ENCODE assay signal across 8 cellular contexts in genomic region chr21:38993561-38993960, GRCh38.
A peak's percentile ranks its signal among the peaks of the same experiment; 100 is the strongest.
DNase-seq lines count a peak whose midpoint lies in the region; ATAC-seq, FAIRE-seq and TF ChIP-seq lines count a peak whose summit lies in the region.
"Had no signal": no experiment of that assay in that cellular context is flagged by ENCODE, and none has a peak within 500 bp of the region (broad histone marks: within the 10 kb centered on the region; RNA-seq: fewer than 3 reads in every experiment).

No MANE protein-coding gene starts in this region.

- peaks cover 9% of the 10 kb centered on the region for H3K27me3 Mint-ChIP-seq in chondrocyte (ENCODE audit: low read depth)

- no peak for DNase-seq in chondrocyte (ENCODE audit: low spot score)
- peak; percentile 41 for DNase-seq in HepG2 (ENCODE audit: low spot score)
- peak in 1 of 2 donors; percentile 76 for DNase-seq in tibial nerve (ENCODE audit: low spot score in 2 of 2)
- no peak for DNase-seq in NCI-H446 (lab: John Stamatoyannopoulos, UW)
- DNase-seq: activated CD4-positive, alpha-beta T cell treated with anti-CD3 and anti-CD28 coated beads, Interleukin-2, amount 50 U/mL, for 1 hour had no signal

- no peak for TF ChIP-seq POLR2A in HepG2 (IDR thresholded peaks at IDR 0.05; ENCODE audit: insufficient read depth in 1 of 2, low read depth in 2 of 2, low read length in 2 of 2)
- TF ChIP-seq POLR2A in tibial nerve (IDR thresholded peaks at IDR 0.05): no peak

- intact Hi-C loops in HepG2 (cut with micrococcal nuclease; ENCODE audit: unreplicated experiment): no loop called here

- H3K27me3 ChIP-seq in HepG2 (ENCODE audit: control insufficient read depth in 1 of 2, insufficient read depth in 2 of 2, low read length in 2 of 2) (no peaks in the 10 kb centered on the region), tibial nerve (no peaks in the 10 kb centered on the region)

- H3K27ac Mint-ChIP-seq in chondrocyte (ENCODE audit: unreplicated experiment): peak overlapping the region; percentile 52

- no peaks in the 10 kb centered on the region for H4K20me1 ChIP-seq in HepG2 (ENCODE audit: insufficient read depth, low read length)

- H3K9ac ChIP-seq in HepG2 (ENCODE audit: insufficient read depth, low read depth, low read length): no peak overlapping the region

- no peaks in the 10 kb centered on the region for H3K36me3 Mint-ChIP-seq in chondrocyte (ENCODE audit: low read depth)

- H3K4me1 ChIP-seq in HepG2 (ENCODE audit: insufficient read depth, low read length): peaks cover 73% of the 10 kb centered on the region
- peaks cover 0 to 44% (median 26%) of the 10 kb centered on the region in 4 donors for H3K4me1 ChIP-seq in tibial nerve

- WGBS in HepG2 (ENCODE audit: low lambda C conversion rate): 34% methylated on average over 4 of the region's 4 CpGs
- WGBS in tibial nerve, 2 donors: 28 to 34% methylated on average over 4 of the region's 4 CpGs

- in situ Hi-C loops in HepG2 (cut with HindIII; ENCODE audit: extremely low pct_ligation_motif_present, low pct_unique_long_range_greater_than_20kb): no loop called here

- no peaks in the 10 kb centered on the region for H3K79me2 ChIP-seq in HepG2 (ENCODE audit: insufficient read depth, low read length)

- H3K36me3 ChIP-seq in HepG2 (replicated peaks in 1 of 2; ENCODE audit: control insufficient read depth in 1 of 2, insufficient read depth in 2 of 2, low read length in 2 of 2): no peaks in the 10 kb centered on the region
- no peaks in the 10 kb centered on the region for H3K36me3 ChIP-seq in tibial nerve

- H3K27ac ChIP-seq in HepG2 (ENCODE audit: extremely low read length, insufficient read depth, low read length): no peak overlapping the region
- H3K27ac ChIP-seq in tibial nerve: peak overlapping the region in 3 of 4 donors; percentile 22 to 48 (median 37)

- H2AFZ ChIP-seq in HepG2 (ENCODE audit: low read length): no peak overlapping the region

- no peak for TF ChIP-seq EP300 in Ishikawa (IDR thresholded peaks at IDR 0.05; ENCODE audit: borderline replicate concordance)
- TF ChIP-seq EP300 in HepG2 (IDR thresholded peaks at IDR 0.05; ENCODE audit: low read depth in 2 of 2, low read length in 2 of 2): no peak
- no peak for TF ChIP-seq EP300 in HepG2 (CRISPR knock-in tag; IDR thresholded peaks at IDR 0.05; ENCODE audit: borderline replicate concordance)
- TF ChIP-seq EP300 in tibial nerve (IDR thresholded peaks at IDR 0.05): peak in 1 of 2 donors; percentile 24

- CTCF ChIA-PET in HepG2 (lab: Yijun Ruan, JAX; ENCODE audit: low intra/inter-chr PET ratio, low total read pairs): no interaction called here

- POLR2A ChIA-PET in HepG2 (lab: Yijun Ruan, JAX): no interaction called here

- H3K4me2 ChIP-seq in HepG2 (ENCODE audit: low read depth, low read length): no peak overlapping the region; the same call in 1 of the 2 replicates

- H3K4me3 ChIP-seq in HepG2 (replicated peaks in 1 of 3; ENCODE audit: insufficient read depth in 1 of 3, low read depth in 2 of 3, low read length in 3 of 3) (no peak overlapping the region), tibial nerve (no peak overlapping the region)

- TF ChIP-seq RAD21 in Ishikawa (IDR thresholded peaks at IDR 0.05; ENCODE audit: low read depth): no peak
- no peak for TF ChIP-seq RAD21 in HepG2 (CRISPR knock-in tag; IDR thresholded peaks at IDR 0.05)

- H3K9me3 ChIP-seq in HepG2 (ENCODE audit: low read length): no peaks in the 10 kb centered on the region
- no peaks in the 10 kb centered on the region for H3K9me3 ChIP-seq in tibial nerve

- TF ChIP-seq CTCF in chondrocyte (IDR thresholded peaks at IDR 0.05): no peak
- no peak for TF ChIP-seq CTCF in HepG2 (CRISPR knock-in tag; IDR thresholded peaks at IDR 0.05)
- no peak for TF ChIP-seq CTCF in tibial nerve (IDR thresholded peaks at IDR 0.05)

- H3K4me3 Mint-ChIP-seq in chondrocyte (ENCODE audit: unreplicated experiment): no peak overlapping the region

- H3K9me3 Mint-ChIP-seq in chondrocyte (ENCODE audit: low read depth): no peaks in the 10 kb centered on the region

- no peak for ATAC-seq in HepG2
- no peak for ATAC-seq in GM18498 (IDR thresholded peaks at IDR 0.05; ENCODE audit: unreplicated experiment)
- ATAC-seq in HG03135 (IDR thresholded peaks at IDR 0.05; ENCODE audit: unreplicated experiment): no peak

- FAIRE-seq in HepG2 (lab: Jason Lieb, UNC): no peak

- peaks cover 55% of the 10 kb centered on the region for H3K4me1 Mint-ChIP-seq in chondrocyte (ENCODE audit: low read depth)

- no TSS peak for BruUV-seq in HepG2 (replicated peaks; lab: Mats Ljungman, UMichigan)

TF ChIP-seq in Ishikawa, 13 proteins besides CTCF, POLR2A, EP300 and RAD21 (continues in another document):
- TF ChIP-seq NFIC (IDR thresholded peaks at IDR 0.05) (peak; percentile 82), ZBTB7A (IDR thresholded peaks at IDR 0.05; ENCODE audit: low read depth) (no peak), MAX (IDR thresholded peaks at IDR 0.05) (no peak), USF1 (IDR thresholded peaks at IDR 0.05) (no peak), YY1 (IDR thresholded peaks at IDR 0.05; ENCODE audit: low read depth) (no peak), TCF12 (IDR thresholded peaks at IDR 0.05; ENCODE audit: low read depth) (0 out of 2 replicates have a peak, but pooled peaks have one; percentile 19), FOXM1 (IDR thresholded peaks at IDR 0.05; ENCODE audit: borderline replicate concordance, low read depth) (no peak), CEBPB (IDR thresholded peaks at IDR 0.05) (peak; percentile 37; the same call in 1 of the 2 replicates), TAF1 (IDR thresholded peaks at IDR 0.05; ENCODE audit: low read depth) (no peak)

TF ChIP-seq in HepG2, 621 proteins besides CTCF, POLR2A, EP300 and RAD21:
- TF ChIP-seq ZNF260 (CRISPR knock-in tag; IDR thresholded peaks at IDR 0.05; ENCODE audit: borderline replicate concordance, low read depth): no peak
- TF ChIP-seq TEAD3 (CRISPR knock-in tag; optimal IDR thresholded peaks at IDR 0.05; ENCODE audit: borderline replicate concordance): peak; percentile 45
- TF ChIP-seq ZZZ3 (CRISPR knock-in tag; IDR thresholded peaks at IDR 0.05; ENCODE audit: borderline replicate concordance): no peak
- no peak for TF ChIP-seq ZBTB43 (CRISPR knock-in tag; conservative IDR thresholded peaks at IDR 0.05)
- TF ChIP-seq RARA (CRISPR knock-in tag; IDR thresholded peaks at IDR 0.05): no peak
- TF ChIP-seq SIN3B (IDR thresholded peaks at IDR 0.05; ENCODE audit: low read length): no peak
- no peak for TF ChIP-seq ZSCAN30 (CRISPR knock-in tag; IDR thresholded peaks at IDR 0.05)
- TF ChIP-seq PATZ1 (CRISPR knock-in tag; IDR thresholded peaks at IDR 0.05): 0 out of 2 replicates have a peak, but pooled peaks have one; percentile 6
